In genomic region chr9:106893088-106893487, GRCh38 we compare ENCODE assay signal across 1 cellular context.
TF ChIP-seq lines count a peak whose summit lies in the region.

No MANE protein-coding gene starts in this region.

TF ChIP-seq in GM23338, 12 proteins besides CTCF, POLR2A, EP300 and RAD21 (continued from another document):
- TF ChIP-seq, protein P1, sequence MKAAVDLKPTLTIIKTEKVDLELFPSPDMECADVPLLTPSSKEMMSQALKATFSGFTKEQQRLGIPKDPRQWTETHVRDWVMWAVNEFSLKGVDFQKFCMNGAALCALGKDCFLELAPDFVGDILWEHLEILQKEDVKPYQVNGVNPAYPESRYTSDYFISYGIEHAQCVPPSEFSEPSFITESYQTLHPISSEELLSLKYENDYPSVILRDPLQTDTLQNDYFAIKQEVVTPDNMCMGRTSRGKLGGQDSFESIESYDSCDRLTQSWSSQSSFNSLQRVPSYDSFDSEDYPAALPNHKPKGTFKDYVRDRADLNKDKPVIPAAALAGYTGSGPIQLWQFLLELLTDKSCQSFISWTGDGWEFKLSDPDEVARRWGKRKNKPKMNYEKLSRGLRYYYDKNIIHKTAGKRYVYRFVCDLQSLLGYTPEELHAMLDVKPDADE (IDR thresholded peaks at IDR 0.05) = no peak
- TF ChIP-seq JUNB (IDR thresholded peaks at IDR 0.05; ENCODE audit: unreplicated experiment) = no peak
- TF ChIP-seq POLR2AphosphoS5 (IDR thresholded peaks at IDR 0.05; ENCODE audit: low read depth) = no peak
- TF ChIP-seq NANOG (IDR thresholded peaks at IDR 0.05; ENCODE audit: borderline replicate concordance) = no peak
- TF ChIP-seq REST (IDR thresholded peaks at IDR 0.05; ENCODE audit: unreplicated experiment) = no peak
